21 cellular contexts compared by ENCODE assay signal in genomic region chr20:20649945-20650344, GRCh38.
DNase-seq lines count a peak whose midpoint lies in the region; ATAC-seq, FAIRE-seq and TF ChIP-seq lines count a peak whose summit lies in the region.
"Had no signal": no experiment of that assay in that cellular context is flagged by ENCODE, and none has a peak within 500 bp of the region (broad histone marks: within the 10 kb centered on the region; RNA-seq: fewer than 3 reads in every experiment).

No MANE protein-coding gene starts in this region.

- H3K27ac ChIP-seq in SK-N-SH (ENCODE audit: low read depth in 2 of 2, low read length in 1 of 2) = no peak overlapping the region; a peak in 1 of 4 replicates
- H3K27ac ChIP-seq: 22Rv1, A549, BLaER1, HL-60 had no signal

- peak; percentile 42; the same call in 2 of the 3 replicates for ATAC-seq in SK-N-SH treated with all-trans-retinoic acid at 6 μM for 48 hours
- ATAC-seq: A549, GM23338 had no signal

- CTCF ChIA-PET in SK-N-SH (lab: Yijun Ruan, JAX) = interaction anchor here (0.7 to 1.1 kb wide), 2 partner anchors 176 to 965 kb away, joined by 3 read pairs; no protein-coding TSS in a partner anchor

- 62% methylated on average over 4 of the region's 4 CpGs for WGBS in SK-N-SH (ENCODE audit: low lambda C conversion rate)

- H3K36me3 ChIP-seq in SK-N-SH (replicated peaks in 1 of 2; ENCODE audit: control insufficient read depth in 1 of 2, insufficient read depth in 2 of 2, low read length in 1 of 2) = no peaks in the 10 kb centered on the region

- FAIRE-seq in frontal cortex (lab: Jason Lieb, UNC) = no peak
- FAIRE-seq: A549, GM12892, GM18507, H54 had no signal

- no peak overlapping the region for H2AFZ ChIP-seq in SK-N-SH (ENCODE audit: low read depth)
- H2AFZ ChIP-seq: GM23338 had no signal

- DNase-seq in SK-N-SH (no peak), NOMO-1 treated with DMSO at 0.1 percent for 48 hours (lab: John Stamatoyannopoulos, UW; ENCODE audit: unreplicated experiment) (peak; percentile 54), fibroblast of villous mesenchyme (ENCODE audit: low read depth) (peak; percentile 52), NCI-H82 (lab: John Stamatoyannopoulos, UW) (no peak), iPS-NIHi7 (ENCODE audit: extremely low spot score) (no peak), frontal cortex (ENCODE audit: low spot score in 2 of 2) (no peak)
- DNase-seq: AML-193; CD4-positive, alpha-beta memory T cell; DMS153; DMS79; GDM1; HCEC 1CT had no signal

- no peak overlapping the region for H3K9ac ChIP-seq in SK-N-SH
- H3K9ac ChIP-seq: BLaER1 had no signal

- H3K4me2 ChIP-seq in SK-N-SH = no peak overlapping the region
- H3K4me2 ChIP-seq: A549, BLaER1, GM23338 had no signal

- POLR2A ChIA-PET in SK-N-SH (lab: Yijun Ruan, JAX) = no interaction called here

- no peak for TF ChIP-seq CTCF in SK-N-SH (IDR thresholded peaks at IDR 0.05)
- no peak for TF ChIP-seq CTCF in fibroblast of villous mesenchyme (IDR thresholded peaks at IDR 0.05; ENCODE audit: insufficient read depth, low read depth, low read length)

- no peaks in the 10 kb centered on the region for H3K9me2 ChIP-seq in SK-N-SH

- H3K9me3 ChIP-seq in SK-N-SH = no peaks in the 10 kb centered on the region
- H3K9me3 ChIP-seq: A549 had no signal

- no peak for TF ChIP-seq RAD21 in SK-N-SH (IDR thresholded peaks at IDR 0.05; ENCODE audit: low read length)

- H3K4me1 ChIP-seq in SK-N-SH (ENCODE audit: control insufficient read depth in 1 of 2, insufficient read depth in 2 of 2, low read depth in 1 of 2, low read length in 1 of 2) = no peaks in the 10 kb centered on the region; a peak in 2 of 4 replicates
- H3K4me1 ChIP-seq: A549, BLaER1 had no signal

- H3K27me3 ChIP-seq in SK-N-SH (ENCODE audit: insufficient read depth) = no peaks in the 10 kb centered on the region
- H3K27me3 ChIP-seq: BLaER1 had no signal

- H3K4me3 ChIP-seq in SK-N-SH (ENCODE audit: low read depth in 2 of 2, low read length in 1 of 2) (no peak overlapping the region), fibroblast of villous mesenchyme (ENCODE audit: low read depth, low read length) (no peak overlapping the region)
- H3K4me3 ChIP-seq: A549, BLaER1, GM23338 had no signal

- no peaks in the 10 kb centered on the region for H3F3A ChIP-seq in SK-N-SH (replicated peaks; ENCODE audit: insufficient read depth)

- H4K20me1 ChIP-seq in SK-N-SH (ENCODE audit: insufficient read depth) = no peaks in the 10 kb centered on the region
- H4K20me1 ChIP-seq: BLaER1 had no signal

- H3K79me2 ChIP-seq in SK-N-SH (ENCODE audit: insufficient read depth) = no peaks in the 10 kb centered on the region

- TF ChIP-seq EP300 in SK-N-SH (IDR thresholded peaks at IDR 0.05; ENCODE audit: borderline replicate concordance in 1 of 2, low read depth in 1 of 2, low read length in 1 of 2) = no peak

TF ChIP-seq in SK-N-SH treated with all-trans-retinoic acid at 6 μM for 48 hours, 23 proteins besides CTCF, POLR2A, EP300 and RAD21:
- no peak for TF ChIP-seq ZC3H10 (CRISPR knock-in tag; IDR thresholded peaks at IDR 0.05)
- TF ChIP-seq CSRNP3 (CRISPR knock-in tag; IDR thresholded peaks at IDR 0.05) = no peak
- TF ChIP-seq ISL1 (CRISPR knock-in tag; IDR thresholded peaks at IDR 0.05) = no peak
- no peak for TF ChIP-seq TCF4 (CRISPR knock-in tag; IDR thresholded peaks at IDR 0.05; ENCODE audit: borderline replicate concordance)
- no peak for TF ChIP-seq ARNTL (CRISPR knock-in tag; IDR thresholded peaks at IDR 0.05; ENCODE audit: borderline replicate concordance, low read depth)
- TF ChIP-seq ESRRG (CRISPR knock-in tag; IDR thresholded peaks at IDR 0.05) = no peak
- TF ChIP-seq PPARA (CRISPR knock-in tag; IDR thresholded peaks at IDR 0.05; ENCODE audit: borderline replicate concordance) = no peak
- TF ChIP-seq CSDC2 (CRISPR knock-in tag; IDR thresholded peaks at IDR 0.05) = no peak

TF ChIP-seq in SK-N-SH, 30 proteins besides CTCF, POLR2A, EP300 and RAD21:
- TF ChIP-seq, protein P1, sequence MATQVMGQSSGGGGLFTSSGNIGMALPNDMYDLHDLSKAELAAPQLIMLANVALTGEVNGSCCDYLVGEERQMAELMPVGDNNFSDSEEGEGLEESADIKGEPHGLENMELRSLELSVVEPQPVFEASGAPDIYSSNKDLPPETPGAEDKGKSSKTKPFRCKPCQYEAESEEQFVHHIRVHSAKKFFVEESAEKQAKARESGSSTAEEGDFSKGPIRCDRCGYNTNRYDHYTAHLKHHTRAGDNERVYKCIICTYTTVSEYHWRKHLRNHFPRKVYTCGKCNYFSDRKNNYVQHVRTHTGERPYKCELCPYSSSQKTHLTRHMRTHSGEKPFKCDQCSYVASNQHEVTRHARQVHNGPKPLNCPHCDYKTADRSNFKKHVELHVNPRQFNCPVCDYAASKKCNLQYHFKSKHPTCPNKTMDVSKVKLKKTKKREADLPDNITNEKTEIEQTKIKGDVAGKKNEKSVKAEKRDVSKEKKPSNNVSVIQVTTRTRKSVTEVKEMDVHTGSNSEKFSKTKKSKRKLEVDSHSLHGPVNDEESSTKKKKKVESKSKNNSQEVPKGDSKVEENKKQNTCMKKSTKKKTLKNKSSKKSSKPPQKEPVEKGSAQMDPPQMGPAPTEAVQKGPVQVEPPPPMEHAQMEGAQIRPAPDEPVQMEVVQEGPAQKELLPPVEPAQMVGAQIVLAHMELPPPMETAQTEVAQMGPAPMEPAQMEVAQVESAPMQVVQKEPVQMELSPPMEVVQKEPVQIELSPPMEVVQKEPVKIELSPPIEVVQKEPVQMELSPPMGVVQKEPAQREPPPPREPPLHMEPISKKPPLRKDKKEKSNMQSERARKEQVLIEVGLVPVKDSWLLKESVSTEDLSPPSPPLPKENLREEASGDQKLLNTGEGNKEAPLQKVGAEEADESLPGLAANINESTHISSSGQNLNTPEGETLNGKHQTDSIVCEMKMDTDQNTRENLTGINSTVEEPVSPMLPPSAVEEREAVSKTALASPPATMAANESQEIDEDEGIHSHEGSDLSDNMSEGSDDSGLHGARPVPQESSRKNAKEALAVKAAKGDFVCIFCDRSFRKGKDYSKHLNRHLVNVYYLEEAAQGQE (IDR thresholded peaks at IDR 0.05; ENCODE audit: low read depth, low read length) = no peak
- TF ChIP-seq ELF1 (IDR thresholded peaks at IDR 0.05) (no peak), MAX (IDR thresholded peaks at IDR 0.05; ENCODE audit: low read depth) (no peak), MEF2A (IDR thresholded peaks at IDR 0.05; ENCODE audit: borderline replicate concordance, low read depth) (no peak), FOSL2 (IDR thresholded peaks at IDR 0.05; ENCODE audit: borderline replicate concordance, low read depth) (no peak), TCF12 (IDR thresholded peaks at IDR 0.05) (no peak), FOXM1 (IDR thresholded peaks at IDR 0.05; ENCODE audit: low read depth) (no peak), POLR2AphosphoS5 (IDR thresholded peaks at IDR 0.05; ENCODE audit: low read depth, low read length) (no peak), MXI1 (IDR thresholded peaks at IDR 0.05; ENCODE audit: low read depth, low read length) (no peak)

Comparison
In these comparisons a context has a peak if more than half of its experiments do, and no peak if none do; other contexts are left out.
1. DNase-seq: peak in NOMO-1 treated with DMSO at 0.1 percent for 48 hours (single experiment) and fibroblast of villous mesenchyme (single experiment); none in SK-N-SH (single experiment), NCI-H82 (single experiment), iPS-NIHi7 (single experiment) and frontal cortex (0 of 2).